26 cellular contexts compared by ENCODE assay signal in genomic region chr1:185393205-185393604, GRCh38.
DNase-seq lines count a peak whose midpoint lies in the region; ATAC-seq, FAIRE-seq and TF ChIP-seq lines count a peak whose summit lies in the region.
"Had no signal": no experiment of that assay in that cellular context is flagged by ENCODE, and none has a peak within 500 bp of the region (broad histone marks: within the 10 kb centered on the region; RNA-seq: fewer than 3 reads in every experiment).

No MANE protein-coding gene starts in this region.

- DNase-seq in NCI-H1048 (lab: John Stamatoyannopoulos, UW) (peak; percentile 82), K562 (ENCODE audit: extremely low read depth in 1 of 4, low spot score in 3 of 4) (no peak), left colon (no peak), type B pancreatic cell (ENCODE audit: extremely low spot score, unreplicated experiment) (no peak), ACHN (no peak), AG20443 (ENCODE audit: low spot score) (no peak)
- DNase-seq: BE2C; CD4-positive, CD25-positive, alpha-beta regulatory T cell; COR-L47; DMS 273 treated with DMSO at 0.1 percent for 48 hours; DND-41; KBM-7; NCI-H1092 treated with DMSO at 0.1 percent for 48 hours; NCI-H1436 treated with DMSO at 0.1 percent for 48 hours; NCI-H1930; NCI-H524 treated with DMSO at 0.1 percent for 48 hours; NCI-H82; Peyer's patch; SJCRH30 had no signal

- CTCF ChIA-PET in K562 (lab: Yijun Ruan, JAX; ENCODE audit: low intra/inter-chr PET ratio) = no interaction called here

- FAIRE-seq in K562 (lab: Jason Lieb, UNC) = no peak
- FAIRE-seq: A204.1, GM12878, HepG2 had no signal

- H3K4me1 ChIP-seq in K562 (replicated peaks in 1 of 2; ENCODE audit: control insufficient read depth in 2 of 2, insufficient read depth in 2 of 2, low read length in 2 of 2) = peaks cover 0 to 9% of the 10 kb centered on the region in 2 experiments; a peak in 3 of 5 replicates
- H3K4me1 ChIP-seq: BE2C, HAP-1, Peyer's patch, SJCRH30 had no signal

- peak overlapping the region; percentile 37 for H2AFZ ChIP-seq in K562 (ENCODE audit: low read depth, low read length)
- H2AFZ ChIP-seq: GM23338 had no signal

- no peak overlapping the region for H3K9ac ChIP-seq in K562 (ENCODE audit: insufficient read depth in 1 of 2, low read depth in 2 of 2, low read length in 2 of 2)

- TF ChIP-seq POLR2A in K562 (conservative IDR thresholded peaks at IDR 0.05) = no peak

- no peak overlapping the region for H3K27ac ChIP-seq in K562 (ENCODE audit: extremely low read depth, low read depth, low read length)
- H3K27ac ChIP-seq: HL-60, Peyer's patch, SJCRH30 had no signal

- H3K9me3 Mint-ChIP-seq in type B pancreatic cell = no peaks in the 10 kb centered on the region
- H3K9me3 Mint-ChIP-seq: CD4-positive, CD25-positive, alpha-beta regulatory T cell; GM23338 had no signal

- TF ChIP-seq CTCF in K562 (IDR thresholded peaks at IDR 0.05 in 2 of 3, conservative IDR thresholded peaks at IDR 0.05 in 1 of 3; ENCODE audit: insufficient read depth in 2 of 3, low read depth in 1 of 3, low read length in 3 of 3) = no peak
- no peak for TF ChIP-seq CTCF in type B pancreatic cell (conservative IDR thresholded peaks at IDR 0.05)

- no peaks in the 10 kb centered on the region for H3K9me1 ChIP-seq in K562 (ENCODE audit: control insufficient read depth, insufficient read depth, low read length)

- no peaks in the 10 kb centered on the region for H3K36me3 Mint-ChIP-seq in type B pancreatic cell
- H3K36me3 Mint-ChIP-seq: CD4-positive, CD25-positive, alpha-beta regulatory T cell had no signal

- no peaks in the 10 kb centered on the region for H3K9me3 ChIP-seq in K562 (replicated peaks; ENCODE audit: control insufficient read depth, insufficient read depth, low read depth, low read length)
- H3K9me3 ChIP-seq: BE2C, HAP-1, Peyer's patch, SJCRH30 had no signal

- in situ Hi-C loops in K562 (cut with MboI) = no loop called here
- in situ Hi-C loops in ACHN (cut with HindIII; ENCODE audit: low pct_ligation_motif_present, low pct_unique_long_range_greater_than_20kb, low sequenced_read_pairs) = no loop called here

- ATAC-seq in K562 = no peak
- ATAC-seq in left colon = peak; percentile 48
- no peak for ATAC-seq in GM21786 (IDR thresholded peaks at IDR 0.05; ENCODE audit: unreplicated experiment)
- ATAC-seq: GM12878, GM23338, HepG2 had no signal

- H3K4me1 Mint-ChIP-seq in type B pancreatic cell (ENCODE audit: unreplicated experiment) = peaks cover 5% of the 10 kb centered on the region
- H3K4me1 Mint-ChIP-seq: GM23338 had no signal

- no peaks in the 10 kb centered on the region for H3K79me2 ChIP-seq in K562 (ENCODE audit: control insufficient read depth, insufficient read depth, low read length)

- H3K27ac Mint-ChIP-seq in type B pancreatic cell = peak overlapping the region; percentile 82
- H3K27ac Mint-ChIP-seq: GM23338 had no signal

- H3K4me3 ChIP-seq in K562 = no peak overlapping the region
- H3K4me3 ChIP-seq: GM12878, GM23338, HAP-1, Peyer's patch, SJCRH30 had no signal

- BruUV-seq in K562 (replicated peaks; lab: Mats Ljungman, UMichigan) = no TSS peak

- H3K27me3 Mint-ChIP-seq in type B pancreatic cell = no peaks in the 10 kb centered on the region
- H3K27me3 Mint-ChIP-seq: CD4-positive, CD25-positive, alpha-beta regulatory T cell had no signal

- no peak for TF ChIP-seq EP300 in K562 (IDR thresholded peaks at IDR 0.05; ENCODE audit: low read length)

- no peak overlapping the region for H3K4me2 ChIP-seq in K562 (ENCODE audit: insufficient read depth, low read length)
- H3K4me2 ChIP-seq: GM23338 had no signal

- intact Hi-C loops in K562 (cut with micrococcal nuclease) (no loop called here), left colon (cut with DNase I, micrococcal nuclease) (no loop called here)

- H3K27me3 ChIP-seq in K562 (ENCODE audit: control insufficient read depth in 2 of 2, insufficient read depth in 2 of 2, low read length in 2 of 2) = no peaks in the 10 kb centered on the region
- H3K27me3 ChIP-seq: BE2C, Peyer's patch, SJCRH30 had no signal

- H3K4me3 Mint-ChIP-seq in type B pancreatic cell = no peak overlapping the region
- H3K4me3 Mint-ChIP-seq: CD4-positive, CD25-positive, alpha-beta regulatory T cell; GM23338 had no signal

- H4K20me1 ChIP-seq in K562 (replicated peaks; ENCODE audit: control insufficient read depth, insufficient read depth, low read length) = no peaks in the 10 kb centered on the region

- no peak for TF ChIP-seq RAD21 in K562 (CRISPR knock-in tag; conservative IDR thresholded peaks at IDR 0.05 in 1 of 2, IDR thresholded peaks at IDR 0.05 in 1 of 2)

- 46% methylated on average over 4 of the region's 4 CpGs for WGBS in K562 (ENCODE audit: insufficient coverage, low coverage, missing lambda C conversion rate)

- POLR2A ChIA-PET in K562 (lab: Yijun Ruan, JAX) = no interaction called here

- no peaks in the 10 kb centered on the region for H3K36me3 ChIP-seq in K562 (ENCODE audit: control insufficient read depth, insufficient read depth, low read length)
- H3K36me3 ChIP-seq: BE2C, HAP-1, Peyer's patch, SJCRH30 had no signal

TF ChIP-seq in K562, 482 proteins besides CTCF, POLR2A, EP300 and RAD21:
- TF ChIP-seq MCM2 (IDR thresholded peaks at IDR 0.05; ENCODE audit: low read depth) (no peak), RB1 (IDR thresholded peaks at IDR 0.05; ENCODE audit: low read depth) (no peak), C11orf30 (IDR thresholded peaks at IDR 0.05; ENCODE audit: low read depth) (no peak), ZNF75A (CRISPR knock-in tag; IDR thresholded peaks at IDR 0.05) (no peak), ZNF232 (CRISPR knock-in tag; IDR thresholded peaks at IDR 0.05) (no peak), ZNF445 (CRISPR knock-in tag; IDR thresholded peaks at IDR 0.05; ENCODE audit: low read depth) (no peak), CBX3 (IDR thresholded peaks at IDR 0.05; ENCODE audit: borderline replicate concordance in 1 of 2, low read length in 2 of 2) (no peak), NFIC (IDR thresholded peaks at IDR 0.05) (no peak), ELF1 (tag; IDR thresholded peaks at IDR 0.05) (no peak), NFIX (CRISPR knock-in tag; IDR thresholded peaks at IDR 0.05; ENCODE audit: low read depth) (no peak), ERF (CRISPR knock-in tag; IDR thresholded peaks at IDR 0.05) (no peak)
